In the genomic region with DNA sequence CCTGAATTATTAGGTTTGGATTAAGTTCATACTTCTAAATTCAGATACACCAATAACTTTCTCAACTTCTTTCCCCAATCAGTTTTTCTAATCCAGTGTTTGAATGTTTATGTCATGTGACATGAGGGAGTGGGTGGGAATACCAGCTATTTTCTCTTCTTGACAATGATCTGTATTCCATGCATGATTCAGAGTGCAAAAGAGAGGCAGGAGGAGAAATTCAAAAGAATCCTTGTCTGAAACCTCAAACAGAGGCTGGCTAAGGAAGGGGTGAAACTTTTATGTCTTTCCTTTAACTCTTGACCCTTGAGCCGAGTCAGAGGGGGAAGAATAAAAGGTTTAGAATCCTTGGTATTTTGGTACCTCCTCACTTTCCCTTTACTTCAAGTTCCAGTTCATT, we compare ENCODE assay signal across 28 cellular contexts.
A peak's percentile ranks its signal among the peaks of the same experiment; 100 is the strongest.
DNase-seq lines count a peak whose midpoint lies in the region; ATAC-seq and TF ChIP-seq lines count a peak whose summit lies in the region.
"Had no signal": no experiment of that assay in that cellular context is flagged by ENCODE, and none has a peak within 500 bp of the region (broad histone marks: within the 10 kb centered on the region; RNA-seq: fewer than 3 reads in every experiment).

No MANE protein-coding gene starts in this region.

- in situ Hi-C loops in IMR-90 (cut with MboI; ENCODE audit: low sequenced_read_pairs), result no loop called here

- H3K9me1 ChIP-seq in IMR-90 (ENCODE audit: insufficient read depth, low read length), result no peaks in the 10 kb centered on the region

- no peak overlapping the region for H2AK9ac ChIP-seq in IMR-90 (replicated peaks; ENCODE audit: low read depth, low read length, poor library complexity)

- H3K4me3 ChIP-seq in AG10803 (ENCODE audit: low read length) (no peak overlapping the region), IMR-90 (ENCODE audit: insufficient read depth, low read depth, low read length) (no peak overlapping the region), choroid plexus epithelial cell (ENCODE audit: low read depth, low read length) (no peak overlapping the region)
- H3K4me3 ChIP-seq: body of pancreas, esophagus squamous epithelium, heart left ventricle, thoracic aorta, uterus had no signal

- peaks cover 4% of the 10 kb centered on the region for H3K4me1 ChIP-seq in IMR-90 (ENCODE audit: control insufficient read depth, insufficient read depth, low read length)
- H3K4me1 ChIP-seq: BE2C, body of pancreas, uterus had no signal

- no peaks in the 10 kb centered on the region for H3K79me1 ChIP-seq in IMR-90 (ENCODE audit: low read depth in 1 of 2, low read length in 2 of 2)

- H2AK5ac ChIP-seq in IMR-90 (ENCODE audit: low read depth, low read length), result no peak overlapping the region

- POLR2A ChIA-PET in IMR-90 (lab: Charles Lee; ENCODE audit: unreplicated experiment), result no interaction called here
- POLR2A ChIA-PET in activated CD4-positive, alpha-beta T cell treated with anti-CD3 and anti-CD28 coated beads for 36 hours (lab: Charles Lee), result no interaction called here
- POLR2A ChIA-PET in HEK293T (lab: Yijun Ruan, JAX), result no interaction called here

- H4K8ac ChIP-seq in IMR-90 (ENCODE audit: low read depth in 2 of 2, low read length in 2 of 2), result peak overlapping the region in 1 of 2 experiments; percentile 35; a peak in 1 of 4 replicates

- H3K23ac ChIP-seq in IMR-90 (ENCODE audit: low read depth, low read length), result no peak overlapping the region

- H3K14ac ChIP-seq in IMR-90 (replicated peaks; ENCODE audit: low read depth, low read length), result peak overlapping the region; percentile 33

- no peak overlapping the region for H3K4me2 ChIP-seq in IMR-90 (ENCODE audit: low read depth, low read length)

- H3K9ac ChIP-seq in IMR-90 (ENCODE audit: low read depth, low read length), result no peak overlapping the region

- no peaks in the 10 kb centered on the region for H3K9me3 ChIP-seq in IMR-90 (ENCODE audit: control insufficient read depth, insufficient read depth, low read length)
- H3K9me3 ChIP-seq: BE2C, body of pancreas, esophagus squamous epithelium, heart left ventricle, thoracic aorta, uterus had no signal

- TF ChIP-seq POLR2A in IMR-90 (IDR thresholded peaks at IDR 0.05; ENCODE audit: low read depth, low read length), result no peak

- no peak overlapping the region for H3K27ac ChIP-seq in IMR-90 (ENCODE audit: insufficient read depth, low read length)
- H3K27ac ChIP-seq: body of pancreas, esophagus squamous epithelium, heart left ventricle, thoracic aorta, uterus had no signal

- H4K20me1 ChIP-seq in IMR-90 (ENCODE audit: insufficient read depth, low read length), result no peaks in the 10 kb centered on the region

- no peaks in the 10 kb centered on the region for H3K9me3 Mint-ChIP-seq in activated CD4-positive, alpha-beta T cell treated with anti-CD3 and anti-CD28 coated beads for 36 hours (ENCODE audit: low read depth)
- H3K9me3 Mint-ChIP-seq: activated CD4-positive, alpha-beta memory T cell treated with anti-CD3 and anti-CD28 coated beads for 36 hours; activated T-helper 2 cell treated with anti-CD3 and anti-CD28 coated beads, Interferon-gamma antibody, Interleukin-2, Interleukin-4, amounts not matched to agents 10 μg/mL and 5 μg/mL and 100 μg/mL, durations not matched to agents 14 hours and 24 hours and 36 hours; H9; naive B cell; T-helper 2 cell treated with Interferon-gamma antibody and Interleukin-4, amounts not matched to agents 5 μg/mL and 100 μg/mL, for 36 hours had no signal

- peaks cover 2% of the 10 kb centered on the region for H3K27me3 Mint-ChIP-seq in activated CD4-positive, alpha-beta T cell treated with anti-CD3 and anti-CD28 coated beads for 36 hours
- H3K27me3 Mint-ChIP-seq: activated CD4-positive, alpha-beta memory T cell treated with anti-CD3 and anti-CD28 coated beads for 36 hours; naive B cell had no signal

- CTCF ChIA-PET in IMR-90 (lab: Yijun Ruan, JAX) (no interaction called here), HEK293T (lab: Yijun Ruan, JAX) (no interaction called here)
- CTCF ChIA-PET in activated CD4-positive, alpha-beta T cell treated with anti-CD3 and anti-CD28 coated beads for 36 hours (lab: Charles Lee), result no interaction called here

- ATAC-seq in IMR-90 (ENCODE audit: low read depth) (peak; percentile 40), HG03521 (IDR thresholded peaks at IDR 0.05; ENCODE audit: unreplicated experiment) (no peak)
- ATAC-seq in activated CD4-positive, alpha-beta T cell treated with anti-CD3 and anti-CD28 coated beads for 36 hours, result no peak
- ATAC-seq: body of pancreas, heart left ventricle, left lobe of liver had no signal

- H3K4ac ChIP-seq in IMR-90 (ENCODE audit: low read depth, low read length), result no peak overlapping the region

- H2BK15ac ChIP-seq in IMR-90 (ENCODE audit: low read depth, low read length), result no peak overlapping the region

- WGBS in IMR-90 (ENCODE audit: extremely low coverage in 2 of 2, insufficient read length in 1 of 2), 2 experiments, result no CpG with 5 or more reads among the region's 1 CpG

- H3K4me3 Mint-ChIP-seq in activated CD4-positive, alpha-beta T cell treated with anti-CD3 and anti-CD28 coated beads for 36 hours, result no peak overlapping the region
- H3K4me3 Mint-ChIP-seq: activated CD4-positive, alpha-beta memory T cell treated with anti-CD3 and anti-CD28 coated beads for 36 hours; activated naive CD8-positive, alpha-beta T cell; H9; naive B cell; T-helper 2 cell treated with Interferon-gamma antibody and Interleukin-4, amounts not matched to agents 5 μg/mL and 100 μg/mL, for 36 hours had no signal

- no peaks in the 10 kb centered on the region for H3K36me3 ChIP-seq in IMR-90 (ENCODE audit: control insufficient read depth, insufficient read depth, low read length)
- H3K36me3 ChIP-seq: BE2C, esophagus squamous epithelium, heart left ventricle, thoracic aorta, uterus had no signal

- no peaks in the 10 kb centered on the region for H3K4me1 Mint-ChIP-seq in activated CD4-positive, alpha-beta T cell treated with anti-CD3 and anti-CD28 coated beads for 36 hours
- H3K4me1 Mint-ChIP-seq: naive B cell had no signal

- dilution Hi-C loops in IMR-90 (cut with HindIII; ENCODE audit: low sequenced_read_pairs, unreplicated experiment), result no loop called here

- no TSS peak for BruUV-seq in IMR-90 (replicated peaks; lab: Mats Ljungman, UMichigan)

- H4K5ac ChIP-seq in IMR-90 (ENCODE audit: low read depth, low read length), result no peak overlapping the region

- no peak overlapping the region for H3K27ac Mint-ChIP-seq in activated CD4-positive, alpha-beta T cell treated with anti-CD3 and anti-CD28 coated beads for 36 hours
- H3K27ac Mint-ChIP-seq: activated CD4-positive, alpha-beta memory T cell treated with anti-CD3 and anti-CD28 coated beads for 36 hours; activated naive CD8-positive, alpha-beta T cell; activated T-helper 2 cell treated with anti-CD3 and anti-CD28 coated beads, Interferon-gamma antibody, Interleukin-2, Interleukin-4, amounts not matched to agents 10 μg/mL and 5 μg/mL and 100 μg/mL, durations not matched to agents 14 hours and 24 hours and 36 hours; H9; naive B cell; T-helper 2 cell treated with Interferon-gamma antibody and Interleukin-4, amounts not matched to agents 5 μg/mL and 100 μg/mL, for 36 hours had no signal

- H3K36me3 Mint-ChIP-seq in activated CD4-positive, alpha-beta T cell treated with anti-CD3 and anti-CD28 coated beads for 36 hours (ENCODE audit: low read depth), result no peaks in the 10 kb centered on the region
- H3K36me3 Mint-ChIP-seq: activated CD4-positive, alpha-beta memory T cell treated with anti-CD3 and anti-CD28 coated beads for 36 hours; activated naive CD8-positive, alpha-beta T cell; naive B cell had no signal

- no peak for TF ChIP-seq CTCF in AG10803 (conservative IDR thresholded peaks at IDR 0.05; ENCODE audit: low read length)
- no peak for TF ChIP-seq CTCF in IMR-90 (conservative IDR thresholded peaks at IDR 0.05; ENCODE audit: low read depth, low read length)
- TF ChIP-seq CTCF in choroid plexus epithelial cell (conservative IDR thresholded peaks at IDR 0.05; ENCODE audit: low read depth, low read length), result no peak

- no peaks in the 10 kb centered on the region for H3K27me3 ChIP-seq in IMR-90 (ENCODE audit: control insufficient read depth, insufficient read depth, low read length)
- H3K27me3 ChIP-seq: BE2C, body of pancreas, esophagus squamous epithelium, heart left ventricle, uterus had no signal

- no peak overlapping the region for H2BK20ac ChIP-seq in IMR-90 (ENCODE audit: low read depth, low read length)

- H2BK5ac ChIP-seq in IMR-90 (ENCODE audit: low read depth, low read length, poor library complexity, severe bottlenecking), result no peak overlapping the region

- intact Hi-C loops in IMR-90 (cut with micrococcal nuclease), result no loop called here
- intact Hi-C loops in activated CD4-positive, alpha-beta T cell treated with anti-CD3 and anti-CD28 coated beads for 36 hours (cut with DNase I, micrococcal nuclease), result no loop called here

- H4K91ac ChIP-seq in IMR-90 (ENCODE audit: insufficient read depth, low read depth, low read length), result no peak overlapping the region

- H2AFZ ChIP-seq in IMR-90 (replicated peaks; ENCODE audit: low read length, poor library complexity), result no peak overlapping the region

- H3K18ac ChIP-seq in IMR-90 (ENCODE audit: low read depth, low read length), result peak overlapping the region; percentile 37; the same call in 1 of the 2 replicates

- H2BK120ac ChIP-seq in IMR-90 (ENCODE audit: low read depth, low read length), result peak overlapping the region; percentile 25; the same call in 1 of the 2 replicates

- no peak for TF ChIP-seq RAD21 in IMR-90 (IDR thresholded peaks at IDR 0.05; ENCODE audit: low read length)

- DNase-seq in AG10803 (ENCODE audit: low read depth) (peak; percentile 32), IMR-90 (peak; percentile 61), choroid plexus epithelial cell (ENCODE audit: low read depth) (peak; percentile 37), kidney tubule cell (ENCODE audit: low spot score) (peak; percentile 26), HEK293T (ENCODE audit: extremely low spot score) (no peak), CD1c-positive myeloid dendritic cell (ENCODE audit: extremely low spot score) (no peak)
- DNase-seq in activated CD4-positive, alpha-beta T cell treated with anti-CD3 and anti-CD28 coated beads for 36 hours, result no peak
- DNase-seq: activated CD4-positive, alpha-beta memory T cell treated with anti-CD3 and anti-CD28 coated beads for 36 hours; BE2C; body of pancreas; COR-L47; cortex of kidney; esophagus squamous epithelium; H9; heart left ventricle; mesendoderm; naive B cell; NCI-H1417; NCI-H2081 treated with DMSO at 0.1 percent for 48 hours; NCI-H446 treated with DMSO at 0.1 percent for 48 hours; stimulated activated naive CD4-positive, alpha-beta T cell treated with Interleukin-2 at 50 U/mL for 16 hours; uterus had no signal

- H3K56ac ChIP-seq in IMR-90 (ENCODE audit: extremely low read depth, insufficient read depth, low read length), result no peak overlapping the region

TF ChIP-seq in HEK293T, 16 proteins besides CTCF, POLR2A, EP300 and RAD21 (continues in another document):
- TF ChIP-seq LEF1 (IDR thresholded peaks at IDR 0.05; ENCODE audit: borderline replicate concordance), result no peak
- TF ChIP-seq HDGF (IDR thresholded peaks at IDR 0.05; ENCODE audit: borderline replicate concordance), result no peak
- no peak for TF ChIP-seq FOXA1 (IDR thresholded peaks at IDR 0.05)
- no peak for TF ChIP-seq BHLHE40 (IDR thresholded peaks at IDR 0.05; ENCODE audit: borderline replicate concordance)
- no peak for TF ChIP-seq L3MBTL2 (conservative IDR thresholded peaks at IDR 0.05)
- no peak for TF ChIP-seq FOXK2 (IDR thresholded peaks at IDR 0.05)
- TF ChIP-seq FOXM1 (IDR thresholded peaks at IDR 0.05; ENCODE audit: borderline replicate concordance), result no peak

Comparison
In these comparisons a context has a peak if more than half of its experiments do, and no peak if none do; other contexts are left out.
1. DNase-seq: peak in AG10803 (single experiment), IMR-90 (single experiment), choroid plexus epithelial cell (single experiment) and kidney tubule cell (single experiment); none in activated CD4-positive, alpha-beta T cell treated with anti-CD3 and anti-CD28 coated beads for 36 hours (single experiment), HEK293T (single experiment) and CD1c-positive myeloid dendritic cell (single experiment).